8 cellular contexts compared by ENCODE assay signal in the genomic region with DNA sequence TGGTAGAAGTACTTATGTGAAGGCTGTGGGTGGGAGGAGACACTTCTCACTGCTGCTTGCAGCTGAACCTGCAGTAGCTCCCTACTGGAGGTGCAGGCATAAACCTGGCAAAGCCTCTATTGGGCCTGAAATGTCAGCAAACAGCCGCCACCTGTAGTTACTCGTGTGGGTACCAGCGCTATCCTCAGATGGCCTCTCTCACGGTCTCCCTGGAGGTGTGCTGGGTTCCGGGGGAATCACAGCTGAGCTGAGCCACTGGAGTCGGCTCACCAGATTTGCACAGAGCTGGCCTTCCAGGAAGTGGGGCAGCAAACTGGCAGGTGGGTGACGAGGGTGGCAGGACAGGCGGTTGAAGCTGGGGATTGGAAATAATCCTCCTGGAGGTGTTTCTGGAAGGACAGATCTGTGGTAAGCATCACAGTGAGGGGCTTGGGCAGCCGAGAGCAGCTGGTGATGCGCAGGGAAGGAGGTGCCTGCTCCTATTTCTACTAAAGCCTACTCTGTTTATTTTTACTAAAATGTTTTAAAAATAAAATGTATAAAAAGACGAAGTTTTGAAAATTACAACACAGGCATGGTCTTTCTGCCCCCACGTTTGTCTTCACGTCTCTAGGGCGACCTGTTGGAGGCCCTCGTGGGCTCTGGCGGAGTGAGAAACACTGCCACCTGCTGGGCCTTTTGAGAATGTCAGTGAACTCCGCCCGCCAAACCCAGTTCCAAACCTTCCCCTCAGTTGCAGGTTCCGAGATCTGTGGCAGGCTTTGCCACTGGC.
DNase-seq lines count a peak whose midpoint lies in the region; TF ChIP-seq lines count a peak whose summit lies in the region.

No MANE protein-coding gene starts in this region.

- H3K27me3 ChIP-seq in MM.1S (replicated peaks; ENCODE audit: insufficient read depth, low read length), result no peaks in the 10 kb centered on the region
- no peaks in the 10 kb centered on the region for H3K27me3 ChIP-seq in ovary

- H3K9me3 ChIP-seq in MM.1S (replicated peaks; ENCODE audit: insufficient read depth, low read length) (no peaks in the 10 kb centered on the region), ovary (no peaks in the 10 kb centered on the region)

- intact Hi-C loops in ovary (cut with DNase I), result loop anchor here in 2 of 4 donors (5.0 to 10.0 kb wide), 3 partner anchors 92 to 122 kb away; partner anchors contain the start of genes HSPA2 (in 2 of the 2) and PPP1R36 (in 1 of the 2)

- no peaks in the 10 kb centered on the region for H3K36me3 Mint-ChIP-seq in type B pancreatic cell

- H3K9ac ChIP-seq in MM.1S (ENCODE audit: low read length), result no peak overlapping the region

- peak; percentile 74 for TF ChIP-seq CTCF in AG09319 (IDR thresholded peaks at IDR 0.05; ENCODE audit: low read depth, low read length)
- peak; percentile 64 for TF ChIP-seq CTCF in MM.1S (IDR thresholded peaks at IDR 0.05; ENCODE audit: low read length)
- peak; percentile 70 to 78 (median 73) for TF ChIP-seq CTCF in ovary (IDR thresholded peaks at IDR 0.05)
- TF ChIP-seq CTCF in type B pancreatic cell (conservative IDR thresholded peaks at IDR 0.05), result peak; percentile 96

- no peaks in the 10 kb centered on the region for H3K79me2 ChIP-seq in MM.1S (ENCODE audit: low read length)

- peaks cover 27% of the 10 kb centered on the region for H3K4me1 Mint-ChIP-seq in type B pancreatic cell (ENCODE audit: unreplicated experiment)

- H2AFZ ChIP-seq in MM.1S (ENCODE audit: low read length), result 0 out of 2 replicates have a peak overlapping the region, but pooled peaks have one; percentile 45

- H3K27ac Mint-ChIP-seq in type B pancreatic cell, result no peak overlapping the region

- H3K4me3 ChIP-seq in MM.1S (ENCODE audit: low read length) (no peak overlapping the region), ovary (no peak overlapping the region)

- H4K20me1 ChIP-seq in MM.1S (ENCODE audit: insufficient read depth, low read length), result no peaks in the 10 kb centered on the region

- no peaks in the 10 kb centered on the region for H3K4me1 ChIP-seq in MM.1S (ENCODE audit: low read length)
- H3K4me1 ChIP-seq in ovary (ENCODE audit: insufficient read depth), result no peaks in the 10 kb centered on the region

- TF ChIP-seq POLR2A in ovary (IDR thresholded peaks at IDR 0.05), result no peak

- H3K27ac ChIP-seq in MM.1S (ENCODE audit: low read length) (no peak overlapping the region), ovary (no peak overlapping the region)

- peaks cover 3% of the 10 kb centered on the region; the same call in 1 of the 2 replicates for H3F3A ChIP-seq in MM.1S (ENCODE audit: insufficient read depth, low read length)

- DNase-seq in AG09319 (ENCODE audit: extremely low read depth, low read depth) (peak; percentile 19), GM19238 (ENCODE audit: insufficient read length, low spot score) (peak; percentile 64), MM.1S (peak; percentile 37), SK-N-DZ (ENCODE audit: low spot score) (peak; percentile 52), globus pallidus (ENCODE audit: low spot score) (peak; percentile 79), ovary (peak; percentile 57 to 82 (median 76)), type B pancreatic cell (ENCODE audit: extremely low spot score, unreplicated experiment) (no peak)
- DNase-seq in activated naive CD4-positive, alpha-beta T cell treated with Interleukin-2 at 50 U/mL for 16 hours, result peak; percentile 76

- H3K4me3 Mint-ChIP-seq in type B pancreatic cell, result peak overlapping the region; percentile 14

- no peaks in the 10 kb centered on the region for H3K9me3 Mint-ChIP-seq in type B pancreatic cell

- H3K36me3 ChIP-seq in MM.1S (replicated peaks; ENCODE audit: insufficient read depth, low read length) (no peaks in the 10 kb centered on the region), ovary (no peaks in the 10 kb centered on the region)

- TF ChIP-seq EP300 in ovary (IDR thresholded peaks at IDR 0.05), result no peak

- whole genome bisulfite sequencing in ovary, 3 donors, result 33 to 41% (median 33%) methylated on average over 19 of the region's 19 CpGs

- no peaks in the 10 kb centered on the region for H3K9me2 ChIP-seq in MM.1S (replicated peaks; ENCODE audit: insufficient read depth, low read length)

- 0 out of 2 replicates have a peak overlapping the region, but pooled peaks have one; percentile 4 for H3K4me2 ChIP-seq in MM.1S (ENCODE audit: low read depth, low read length)

- H3K27me3 Mint-ChIP-seq in type B pancreatic cell, result no peaks in the 10 kb centered on the region
